ENCODE assay signal across 29 cellular contexts in genomic region chr17:47873200-47874090, GRCh38. TPM values are rescaled to one million over a fixed set of nuclear protein-coding genes. Genes with fewer than 3 reads are reported as not detected.
A peak's percentile ranks its signal among the peaks of the same experiment; 100 is the strongest.
DNase-seq lines count a peak whose midpoint lies in the region; ATAC-seq and TF ChIP-seq lines count a peak whose summit lies in the region.
"Had no signal": no experiment of that assay in that cellular context is flagged by ENCODE, and none has a peak within 500 bp of the region (broad histone marks: within the 10 kb centered on the region; RNA-seq: fewer than 3 reads in every experiment).

No MANE protein-coding gene starts in this region.

- peak overlapping the region; percentile 74 for H3K4me3 ChIP-seq in OCI-LY3 (ENCODE audit: low read length)
- H3K4me3 ChIP-seq in lower lobe of right lung, result no peak overlapping the region
- no peak overlapping the region for H3K4me3 ChIP-seq in spleen
- H3K4me3 ChIP-seq: gastrocnemius medialis, HAP-1, right atrium auricular region had no signal

- H3K27ac Mint-ChIP-seq in activated T-helper 2 cell treated with anti-CD3 and anti-CD28 coated beads, Interferon-gamma antibody, Interleukin-2, Interleukin-4, amounts not matched to agents 10 μg/mL and 5 μg/mL and 100 μg/mL, durations not matched to agents 14 hours and 24 hours and 36 hours, result no peak overlapping the region
- H3K27ac Mint-ChIP-seq: activated CD4-positive, alpha-beta T cell treated with anti-CD3 and anti-CD28 coated beads, Interleukin-2, amount 10 ng/mL, durations not matched to agents 24 days and 14 days; activated naive CD8-positive, alpha-beta T cell; stimulated activated naive CD8-positive, alpha-beta T cell treated with anti-CD3 and anti-CD28 coated beads, Interleukin-15, Interleukin-2, amounts not matched to agents 100 ng/mL and 50 ng/mL, for 24 hours had no signal

- no peak for TF ChIP-seq POLR2A in spleen (IDR thresholded peaks at IDR 0.05)

- no peak overlapping the region for H2AFZ ChIP-seq in OCI-LY3 (ENCODE audit: low read depth, low read length)

- H3K4me2 ChIP-seq in OCI-LY3 (ENCODE audit: low read length), result peak overlapping the region; percentile 88

- H3K9me3 Mint-ChIP-seq in activated T-helper 2 cell treated with anti-CD3 and anti-CD28 coated beads, Interferon-gamma antibody, Interleukin-2, Interleukin-4, amounts not matched to agents 10 μg/mL and 5 μg/mL and 100 μg/mL, durations not matched to agents 14 hours and 24 hours and 36 hours, result no peaks in the 10 kb centered on the region
- H3K9me3 Mint-ChIP-seq: activated CD4-positive, alpha-beta T cell treated with anti-CD3 and anti-CD28 coated beads, Interleukin-2, amount 10 ng/mL, durations not matched to agents 24 days and 14 days; stimulated activated naive CD8-positive, alpha-beta T cell treated with anti-CD3 and anti-CD28 coated beads, Interleukin-15, Interleukin-2, amounts not matched to agents 100 ng/mL and 50 ng/mL, for 24 hours had no signal

- ATAC-seq in lower lobe of right lung, result no peak
- ATAC-seq in GM18867 (IDR thresholded peaks at IDR 0.05; ENCODE audit: unreplicated experiment), result no peak
- ATAC-seq: gastrocnemius medialis had no signal

- peak overlapping the region; percentile 93 for H3K9ac ChIP-seq in OCI-LY3 (ENCODE audit: low read length)

- H3K27me3 Mint-ChIP-seq in activated T-helper 2 cell treated with anti-CD3 and anti-CD28 coated beads, Interferon-gamma antibody, Interleukin-2, Interleukin-4, amounts not matched to agents 10 μg/mL and 5 μg/mL and 100 μg/mL, durations not matched to agents 14 hours and 24 hours and 36 hours (ENCODE audit: low read depth), result peaks cover 63% of the 10 kb centered on the region

- no peaks in the 10 kb centered on the region for H3K9me3 ChIP-seq in OCI-LY3 (ENCODE audit: insufficient read depth, low read length)
- H3K9me3 ChIP-seq in lower lobe of right lung, result no peaks in the 10 kb centered on the region
- no peaks in the 10 kb centered on the region for H3K9me3 ChIP-seq in spleen
- H3K9me3 ChIP-seq: breast epithelium, gastrocnemius medialis, HAP-1, right atrium auricular region, testis had no signal

- 49 to 74% (median 61%) methylated on average over 4 of the region's 4 CpGs for WGBS in spleen, 5 donors

- no peaks in the 10 kb centered on the region for H4K20me1 ChIP-seq in OCI-LY3 (ENCODE audit: insufficient read depth, low read length)

- H3K36me3 ChIP-seq in OCI-LY3 (replicated peaks; ENCODE audit: low read depth, low read length), result no peaks in the 10 kb centered on the region
- no peaks in the 10 kb centered on the region for H3K36me3 ChIP-seq in lower lobe of right lung
- no peaks in the 10 kb centered on the region for H3K36me3 ChIP-seq in spleen
- H3K36me3 ChIP-seq: breast epithelium, gastrocnemius medialis, HAP-1, right atrium auricular region, WERI-Rb-1 had no signal

- H3K27me3 ChIP-seq in OCI-LY3 (ENCODE audit: low read depth, low read length) (no peaks in the 10 kb centered on the region), lower lobe of right lung (ENCODE audit: low read depth) (peaks cover 20% of the 10 kb centered on the region), spleen (replicated peaks in 1 of 7) (peaks cover 0 to 86% (median 17%) of the 10 kb centered on the region in 7 donors)
- H3K27me3 ChIP-seq: testis had no signal

- H3K27ac ChIP-seq in OCI-LY3 (ENCODE audit: low read length) (peak overlapping the region; percentile 98), lower lobe of right lung (no peak overlapping the region), spleen (no peak overlapping the region)
- H3K27ac ChIP-seq: gastrocnemius medialis, right atrium auricular region, testis, WERI-Rb-1 had no signal

- H3K79me2 ChIP-seq in OCI-LY3 (ENCODE audit: low read length), result no peaks in the 10 kb centered on the region

- peaks cover 93% of the 10 kb centered on the region for H3K4me1 ChIP-seq in OCI-LY3 (ENCODE audit: low read length)
- H3K4me1 ChIP-seq in lower lobe of right lung, result peaks cover 17% of the 10 kb centered on the region
- peaks cover 0 to 10% (median 0%) of the 10 kb centered on the region in 6 donors for H3K4me1 ChIP-seq in spleen
- H3K4me1 ChIP-seq: gastrocnemius medialis, HAP-1, right atrium auricular region had no signal

- TF ChIP-seq CTCF in OCI-LY3 (IDR thresholded peaks at IDR 0.05; ENCODE audit: low read depth, low read length) (no peak), lower lobe of right lung (IDR thresholded peaks at IDR 0.05) (no peak), spleen (IDR thresholded peaks at IDR 0.05 in 8 of 11, conservative IDR thresholded peaks at IDR 0.05 in 3 of 11) (no peak)

- no peaks in the 10 kb centered on the region for H3K36me3 Mint-ChIP-seq in activated T-helper 2 cell treated with anti-CD3 and anti-CD28 coated beads, Interferon-gamma antibody, Interleukin-2, Interleukin-4, amounts not matched to agents 10 μg/mL and 5 μg/mL and 100 μg/mL, durations not matched to agents 14 hours and 24 hours and 36 hours (ENCODE audit: low read depth)
- H3K36me3 Mint-ChIP-seq: activated naive CD8-positive, alpha-beta T cell had no signal

- DNase-seq in NOMO-1 treated with DMSO at 0.1 percent for 48 hours (lab: John Stamatoyannopoulos, UW; ENCODE audit: unreplicated experiment) (peak; percentile 35), NOMO-1 (lab: John Stamatoyannopoulos, UW; ENCODE audit: unreplicated experiment in 2 of 2) (no peak), lower lobe of right lung (peak; percentile 13), spleen (peak; percentile 18), MV-4-11 (lab: John Stamatoyannopoulos, UW) (no peak)
- no peak for DNase-seq in activated T-helper 2 cell treated with anti-CD3 and anti-CD28 coated beads, Interferon-gamma antibody, Interleukin-2, Interleukin-4, amounts not matched to agents 10 μg/mL and 5 μg/mL and 100 μg/mL, durations not matched to agents 14 hours and 24 hours and 36 hours (ENCODE audit: low spot score)
- DNase-seq: activated CD4-positive, alpha-beta T cell treated with anti-CD3 and anti-CD28 coated beads, Interleukin-2, amount 10 ng/mL, durations not matched to agents 24 days and 14 days; activated effector memory CD4-positive, alpha-beta T cell treated with anti-CD3 and anti-CD28 coated beads, Interleukin-2, amount 50 U/mL, for 16 hours; anterior cingulate cortex; DND-41; gastrocnemius medialis; hippocampal formation; NCI-H1048; NCI-H187; NCI-H2171 treated with DMSO at 0.1 percent for 48 hours; NCI-H510A treated with DMSO at 0.1 percent for 48 hours; SIG-M5; stimulated activated CD8-positive, alpha-beta memory T cell treated with anti-CD3 and anti-CD28 coated beads, Interleukin-4, amount 100 ng/mL, for 48 hours; testis; WERI-Rb-1 had no signal

- no peaks in the 10 kb centered on the region for H3K4me1 Mint-ChIP-seq in activated T-helper 2 cell treated with anti-CD3 and anti-CD28 coated beads, Interferon-gamma antibody, Interleukin-2, Interleukin-4, amounts not matched to agents 10 μg/mL and 5 μg/mL and 100 μg/mL, durations not matched to agents 14 hours and 24 hours and 36 hours (ENCODE audit: low read depth)

- intact Hi-C loops in lower lobe of right lung (cut with DNase I) (no loop called here), spleen (cut with DNase I; ENCODE audit: low total_unique reads) (no loop called here)
- intact Hi-C loops in activated T-helper 2 cell treated with anti-CD3 and anti-CD28 coated beads, Interferon-gamma antibody, Interleukin-2, Interleukin-4, amounts not matched to agents 10 μg/mL and 5 μg/mL and 100 μg/mL, durations not matched to agents 14 hours and 24 hours and 36 hours (cut with micrococcal nuclease), result no loop called here

- H3K4me3 Mint-ChIP-seq in activated T-helper 2 cell treated with anti-CD3 and anti-CD28 coated beads, Interferon-gamma antibody, Interleukin-2, Interleukin-4, amounts not matched to agents 10 μg/mL and 5 μg/mL and 100 μg/mL, durations not matched to agents 14 hours and 24 hours and 36 hours (ENCODE audit: low read depth), result no peak overlapping the region
- H3K4me3 Mint-ChIP-seq: activated CD4-positive, alpha-beta T cell treated with anti-CD3 and anti-CD28 coated beads, Interleukin-2, amount 10 ng/mL, durations not matched to agents 24 days and 14 days; activated naive CD8-positive, alpha-beta T cell; stimulated activated naive CD8-positive, alpha-beta T cell treated with anti-CD3 and anti-CD28 coated beads, Interleukin-15, Interleukin-2, amounts not matched to agents 100 ng/mL and 50 ng/mL, for 24 hours had no signal

RNA-seq across cellular contexts. Expression of gene SP6, which starts 22.5 kb away (rescaled TPM):
- total RNA-seq in lower lobe of right lung (4.7 TPM), spleen (1 to 10 TPM in 5 of 7 donors, under 1 TPM in 2; 0.19 to 3.0 (median 2.0) TPM)
- polyA plus RNA-seq in spleen, result under 1 TPM; 0.11 to 0.90 (median 0.27) TPM
- 0.09 and 0.14 TPM in 2 replicates for total RNA-seq in activated T-helper 2 cell treated with anti-CD3 and anti-CD28 coated beads, Interferon-gamma antibody, Interleukin-2, Interleukin-4, amounts not matched to agents 10 μg/mL and 5 μg/mL and 100 μg/mL, durations not matched to agents 14 hours and 24 hours and 36 hours
- total RNA-seq: LHCN-M2 had no signal

RNA-seq across cellular contexts. Expression of gene SP2, which starts 22.6 kb away (rescaled TPM):
- 19.4 TPM for total RNA-seq in lower lobe of right lung
- 10 to 100 TPM; 11.9 to 22.6 (median 18.2) TPM for total RNA-seq in spleen
- polyA plus RNA-seq in spleen, result 10 to 100 TPM in 1 of 3 donors, 1 to 10 TPM in 2; 4.5 to 10.7 (median 5.5) TPM
- total RNA-seq in activated T-helper 2 cell treated with anti-CD3 and anti-CD28 coated beads, Interferon-gamma antibody, Interleukin-2, Interleukin-4, amounts not matched to agents 10 μg/mL and 5 μg/mL and 100 μg/mL, durations not matched to agents 14 hours and 24 hours and 36 hours, result 16.5 and 19.7 TPM in 2 replicates

RNA-seq across cellular contexts. Expression of gene SCRN2, which starts 32.4 kb away (rescaled TPM):
- total RNA-seq in lower lobe of right lung (30.9 TPM), spleen (10 to 100 TPM; 37.5 to 59.4 (median 49.0) TPM)
- polyA plus RNA-seq in spleen, result 10 to 100 TPM; 38.9 to 58.0 (median 50.4) TPM
- total RNA-seq in activated T-helper 2 cell treated with anti-CD3 and anti-CD28 coated beads, Interferon-gamma antibody, Interleukin-2, Interleukin-4, amounts not matched to agents 10 μg/mL and 5 μg/mL and 100 μg/mL, durations not matched to agents 14 hours and 24 hours and 36 hours, result 23.5 and 27.5 TPM in 2 replicates

RNA-seq across cellular contexts. Expression of gene LRRC46, which starts 42.0 kb away (rescaled TPM):
- 11.6 TPM for total RNA-seq in lower lobe of right lung
- 1 to 10 TPM in 3 of 7 donors, under 1 TPM in 4; 0.42 to 1.3 (median 0.66) TPM for total RNA-seq in spleen
- 1 to 10 TPM; 1.0 to 1.4 (median 1.2) TPM for polyA plus RNA-seq in spleen
- 0.64 and 0.92 TPM in 2 replicates for total RNA-seq in activated T-helper 2 cell treated with anti-CD3 and anti-CD28 coated beads, Interferon-gamma antibody, Interleukin-2, Interleukin-4, amounts not matched to agents 10 μg/mL and 5 μg/mL and 100 μg/mL, durations not matched to agents 14 hours and 24 hours and 36 hours
- total RNA-seq: urinary bladder had no signal

RNA-seq across cellular contexts. Expression of gene MRPL10, which starts 42.1 kb away (rescaled TPM):
- total RNA-seq in lower lobe of right lung, result 33.2 TPM
- 10 to 100 TPM; 24.4 to 46.1 (median 32.2) TPM for total RNA-seq in spleen
- 10 to 100 TPM; 27.2 to 42.3 (median 36.2) TPM for polyA plus RNA-seq in spleen
- total RNA-seq in activated T-helper 2 cell treated with anti-CD3 and anti-CD28 coated beads, Interferon-gamma antibody, Interleukin-2, Interleukin-4, amounts not matched to agents 10 μg/mL and 5 μg/mL and 100 μg/mL, durations not matched to agents 14 hours and 24 hours and 36 hours, result 52.2 and 54.1 TPM in 2 replicates

Comparison
In these comparisons a context has a peak if more than half of its experiments do, and no peak if none do; other contexts are left out.
1. DNase-seq: peak in NOMO-1 treated with DMSO at 0.1 percent for 48 hours (single experiment), lower lobe of right lung (single experiment) and spleen (single experiment); none in NOMO-1 (0 of 2), activated T-helper 2 cell treated with anti-CD3 and anti-CD28 coated beads, Interferon-gamma antibody, Interleukin-2, Interleukin-4, amounts not matched to agents 10 μg/mL and 5 μg/mL and 100 μg/mL, durations not matched to agents 14 hours and 24 hours and 36 hours (single experiment) and MV-4-11 (single experiment).